In the genomic region with DNA sequence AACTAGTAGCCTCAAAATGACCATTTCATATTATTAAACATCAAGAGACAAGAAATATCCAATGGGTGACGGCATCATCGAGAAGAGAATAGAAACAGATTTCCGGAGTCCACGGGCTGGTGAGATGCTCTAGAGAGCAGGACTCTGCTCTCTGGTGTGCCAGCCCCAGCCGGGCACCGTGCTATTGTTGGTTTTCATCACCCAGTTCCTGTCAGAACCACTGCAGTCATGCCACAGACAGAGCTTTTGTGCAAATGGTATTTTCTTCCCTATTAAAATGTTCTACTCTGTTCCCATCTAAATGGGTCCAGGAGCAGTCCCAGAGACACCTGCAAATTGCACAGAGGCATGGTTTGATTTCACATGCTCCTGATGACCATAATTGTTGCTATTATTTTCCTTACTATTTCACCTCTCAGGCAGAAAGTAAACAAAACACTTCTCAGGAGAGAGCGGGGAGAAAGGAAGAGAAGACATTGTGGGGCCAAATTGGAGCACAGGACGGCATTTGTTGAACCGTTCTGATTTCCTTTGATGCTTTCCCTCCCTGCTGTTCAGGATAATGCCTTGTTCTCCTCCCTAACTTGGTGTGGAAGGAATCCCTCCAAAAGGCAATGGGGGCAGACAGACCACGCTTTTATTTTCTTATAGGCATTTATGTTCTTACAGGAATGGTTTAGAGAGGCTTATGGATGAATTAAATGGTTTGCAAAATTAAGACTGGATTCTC, we compare ENCODE assay signal across 13 cellular contexts. TPM values are rescaled to one million over a fixed set of nuclear protein-coding genes. Genes with fewer than 3 reads are reported as not detected.
DNase-seq lines count a peak whose midpoint lies in the region; ATAC-seq, FAIRE-seq and TF ChIP-seq lines count a peak whose summit lies in the region.
"Had no signal": no experiment of that assay in that cellular context is flagged by ENCODE, and none has a peak within 500 bp of the region (broad histone marks: within the 10 kb centered on the region; RNA-seq: fewer than 3 reads in every experiment).

No MANE protein-coding gene starts in this region.

- CTCF ChIA-PET in H1 (lab: Charles Lee; ENCODE audit: partially characterized antibody): interaction anchor here (1.4 kb wide), 1 partner anchor 24 kb away, joined by 3 read pairs; no protein-coding TSS in a partner anchor
- CTCF ChIA-PET in HepG2 (lab: Yijun Ruan, JAX; ENCODE audit: low intra/inter-chr PET ratio, low total read pairs): no interaction called here

- H3K79me1 ChIP-seq in H1 (ENCODE audit: low read depth, low read length): peaks cover 7% of the 10 kb centered on the region; the same call in 1 of the 2 replicates

- peaks cover 13% of the 10 kb centered on the region for H3K36me3 Mint-ChIP-seq in neural progenitor cell

- in situ Hi-C loops in HepG2 (cut with HindIII; ENCODE audit: extremely low pct_ligation_motif_present, low pct_unique_long_range_greater_than_20kb): no loop called here

- no peak overlapping the region for H2BK12ac ChIP-seq in H1 (ENCODE audit: low read depth, low read length)

- H3K4me3 ChIP-seq in heart left ventricle: no peak overlapping the region
- H3K4me3 ChIP-seq in H1 (ENCODE audit: extremely low read depth in 1 of 4, insufficient read depth in 2 of 4, low read depth in 3 of 4, low read length in 4 of 4): no peak overlapping the region
- no peak overlapping the region for H3K4me3 ChIP-seq in neural progenitor cell
- no peak overlapping the region for H3K4me3 ChIP-seq in upper lobe of right lung
- no peak overlapping the region for H3K4me3 ChIP-seq in HepG2 (replicated peaks in 1 of 3; ENCODE audit: insufficient read depth in 1 of 3, low read depth in 2 of 3, low read length in 3 of 3)
- H3K4me3 ChIP-seq: A549, body of pancreas, pancreas had no signal

- no peak overlapping the region for H3K18ac ChIP-seq in H1 (ENCODE audit: extremely low read depth, low read length)

- no peak for FAIRE-seq in H1 (lab: Jason Lieb, UNC)
- FAIRE-seq in HepG2 (lab: Jason Lieb, UNC): no peak
- FAIRE-seq: A549, GM12892, kidney, pancreas had no signal

- no peak overlapping the region for H3K23ac ChIP-seq in H1 (ENCODE audit: insufficient read length)

- TF ChIP-seq POLR2A in heart left ventricle (IDR thresholded peaks at IDR 0.05): no peak
- no peak for TF ChIP-seq POLR2A in H1 (IDR thresholded peaks at IDR 0.05; ENCODE audit: control extremely low read depth in 1 of 2, low read depth in 2 of 2, low read length in 2 of 2)
- no peak for TF ChIP-seq POLR2A in HepG2 (IDR thresholded peaks at IDR 0.05; ENCODE audit: insufficient read depth in 1 of 2, low read depth in 2 of 2, low read length in 2 of 2)

- H3K9me3 Mint-ChIP-seq in neural progenitor cell: peaks cover 11% of the 10 kb centered on the region

- H3K27ac Mint-ChIP-seq in neural progenitor cell: no peak overlapping the region

- H3K27ac ChIP-seq in heart left ventricle (peak overlapping the region; percentile 3 to 89 (median 76)), H1 (ENCODE audit: low read depth, low read length) (no peak overlapping the region), neural progenitor cell (no peak overlapping the region), upper lobe of right lung (peak overlapping the region; percentile 80), HepG2 (ENCODE audit: extremely low read length, insufficient read depth, low read length) (no peak overlapping the region)
- H3K27ac ChIP-seq: A549 had no signal

- no peak overlapping the region for H4K91ac ChIP-seq in H1 (replicated peaks; ENCODE audit: insufficient read length, low read length)

- H2AFZ ChIP-seq in H1 (ENCODE audit: low read length) (no peak overlapping the region), neural progenitor cell (replicated peaks) (no peak overlapping the region), HepG2 (ENCODE audit: low read length) (no peak overlapping the region)

- H3K4ac ChIP-seq in H1 (replicated peaks; ENCODE audit: insufficient read length, low read depth, low read length): no peak overlapping the region

- no peak overlapping the region for H3K56ac ChIP-seq in H1 (replicated peaks; ENCODE audit: insufficient read length, low read depth, low read length)

- intact Hi-C loops in heart left ventricle (cut with DNase I) (no loop called here), cardiac septum (cut with DNase I) (no loop called here), upper lobe of right lung (cut with DNase I) (no loop called here), HepG2 (cut with micrococcal nuclease; ENCODE audit: unreplicated experiment) (no loop called here)

- peaks cover 3 to 14% of the 10 kb centered on the region in 2 experiments for H4K20me1 ChIP-seq in H1 (replicated peaks in 1 of 2; ENCODE audit: control insufficient read depth in 1 of 2, insufficient read depth in 2 of 2, low read length in 2 of 2)
- H4K20me1 ChIP-seq in neural progenitor cell (ENCODE audit: low read depth): no peaks in the 10 kb centered on the region
- no peaks in the 10 kb centered on the region for H4K20me1 ChIP-seq in HepG2 (ENCODE audit: insufficient read depth, low read length)

- WGBS in heart left ventricle, 4 donors: 66 to 75% (median 66%) methylated on average over 10 of the region's 10 CpGs
- WGBS in H1 (ENCODE audit: extremely low coverage in 1 of 2, insufficient coverage in 1 of 2, insufficient read length in 1 of 2, insufficient replicate concordance in 2 of 2, low coverage in 1 of 2, low lambda C conversion rate in 2 of 2, missing lambda C conversion rate in 1 of 2), 2 experiments: 90% methylated on average over 10 of the region's 10 CpGs; no CpG with 5 or more reads in 1 of the 2 experiments
- 27% methylated on average over 10 of the region's 10 CpGs for WGBS in HepG2 (ENCODE audit: low lambda C conversion rate)

- no peaks in the 10 kb centered on the region for H3K27me3 Mint-ChIP-seq in neural progenitor cell (ENCODE audit: insufficient read depth, low read depth)

- no peak overlapping the region for H2AK5ac ChIP-seq in H1 (ENCODE audit: low read depth, low read length)

- no peak overlapping the region for H2BK20ac ChIP-seq in H1 (ENCODE audit: low read length)

- TF ChIP-seq CTCF in heart left ventricle (IDR thresholded peaks at IDR 0.05) (no peak), H1 (IDR thresholded peaks at IDR 0.05; ENCODE audit: control extremely low read depth in 1 of 3, insufficient read depth in 1 of 3, low read depth in 1 of 3, low read length in 3 of 3) (no peak), neural progenitor cell (IDR thresholded peaks at IDR 0.05) (no peak), upper lobe of right lung (IDR thresholded peaks at IDR 0.05) (no peak), HepG2 (CRISPR knock-in tag; IDR thresholded peaks at IDR 0.05) (no peak)

- no peak for DNase-seq in heart left ventricle
- no peak for DNase-seq in cardiac septum (ENCODE audit: low spot score)
- DNase-seq in H1 (ENCODE audit: low read depth in 1 of 2, low spot score in 2 of 2): no peak
- peak; percentile 71 for DNase-seq in neural progenitor cell (ENCODE audit: low spot score)
- no peak for DNase-seq in upper lobe of right lung
- DNase-seq in HepG2 (ENCODE audit: low spot score): no peak
- DNase-seq in KG1 (lab: John Stamatoyannopoulos, UW): no peak
- no peak for DNase-seq in mesenteric fat pad (ENCODE audit: low spot score)
- DNase-seq: kidney, pancreas had no signal

- TF ChIP-seq RAD21 in H1 (IDR thresholded peaks at IDR 0.05 in 1 of 2, conservative IDR thresholded peaks at IDR 0.05 in 1 of 2; ENCODE audit: low read depth in 2 of 2, low read length in 2 of 2): no peak
- no peak for TF ChIP-seq RAD21 in HepG2 (CRISPR knock-in tag; IDR thresholded peaks at IDR 0.05)

- POLR2A ChIA-PET in H1 (lab: Charles Lee; ENCODE audit: partially characterized antibody): interaction anchor here (1.1 kb wide), 1 partner anchor 9 kb away, joined by 3 read pairs; no protein-coding TSS in a partner anchor
- POLR2A ChIA-PET in HepG2 (lab: Yijun Ruan, JAX): no interaction called here

- BruUV-seq in HepG2 (replicated peaks; lab: Mats Ljungman, UMichigan): no TSS peak

- H3K4me1 ChIP-seq in heart left ventricle (peaks cover 0 to 40% (median 25%) of the 10 kb centered on the region in 12 donors), H1 (replicated peaks in 1 of 4; ENCODE audit: control insufficient read depth in 3 of 4, insufficient read depth in 4 of 4, low read length in 3 of 4) (peaks cover 0 to 4% (median 0%) of the 10 kb centered on the region in 4 experiments; a peak in 5 of 7 replicates), neural progenitor cell (peaks cover 17% of the 10 kb centered on the region), upper lobe of right lung (peaks cover 35% of the 10 kb centered on the region), HepG2 (ENCODE audit: insufficient read depth, low read length) (no peaks in the 10 kb centered on the region)
- H3K4me1 ChIP-seq: A549, body of pancreas had no signal

- H3F3A ChIP-seq in neural progenitor cell (ENCODE audit: low read depth): peaks cover 11% of the 10 kb centered on the region

- H3K9ac ChIP-seq in H1 (replicated peaks in 1 of 4; ENCODE audit: extremely low read depth in 1 of 4, low read depth in 3 of 4, low read length in 3 of 4) (peak overlapping the region in 1 of 4 experiments; percentile 40; a peak in 1 of 7 replicates), neural progenitor cell (no peak overlapping the region), HepG2 (ENCODE audit: insufficient read depth, low read depth, low read length) (no peak overlapping the region)

- no peak overlapping the region for H2BK120ac ChIP-seq in H1 (replicated peaks; ENCODE audit: low read depth, low read length)

- no peak overlapping the region for H2BK5ac ChIP-seq in H1 (ENCODE audit: low read depth, low read length)

- no peak overlapping the region for H4K8ac ChIP-seq in H1 (ENCODE audit: extremely low read depth, insufficient read depth, low read length)

- peaks cover 36% of the 10 kb centered on the region for H3K4me1 Mint-ChIP-seq in neural progenitor cell

- H3K27me3 ChIP-seq in heart left ventricle: no peaks in the 10 kb centered on the region
- no peaks in the 10 kb centered on the region; a peak in 1 of 7 replicates for H3K27me3 ChIP-seq in H1 (replicated peaks in 1 of 4; ENCODE audit: control insufficient read depth in 3 of 4, extremely low read depth in 1 of 4, insufficient read depth in 3 of 4, low read length in 3 of 4)
- H3K27me3 ChIP-seq in neural progenitor cell: no peaks in the 10 kb centered on the region
- H3K27me3 ChIP-seq in upper lobe of right lung: no peaks in the 10 kb centered on the region
- H3K27me3 ChIP-seq in HepG2 (ENCODE audit: control insufficient read depth in 1 of 2, insufficient read depth in 2 of 2, low read length in 2 of 2): peaks cover 4 to 32% of the 10 kb centered on the region in 2 experiments
- H3K27me3 ChIP-seq: body of pancreas, pancreas had no signal

- H3K79me2 ChIP-seq in H1 (ENCODE audit: control insufficient read depth in 1 of 2, insufficient read depth in 2 of 2, low read length in 2 of 2) (peaks cover 0 to 25% of the 10 kb centered on the region in 2 experiments), neural progenitor cell (ENCODE audit: low read depth) (peaks cover 13% of the 10 kb centered on the region), HepG2 (ENCODE audit: insufficient read depth, low read length) (no peaks in the 10 kb centered on the region)

- TF ChIP-seq EP300 in H1 (IDR thresholded peaks at IDR 0.05; ENCODE audit: borderline replicate concordance in 1 of 2, low read depth in 2 of 2, low read length in 2 of 2) (no peak), HepG2 (IDR thresholded peaks at IDR 0.05; ENCODE audit: low read depth in 2 of 2, low read length in 2 of 2) (no peak), HepG2 (CRISPR knock-in tag; IDR thresholded peaks at IDR 0.05; ENCODE audit: borderline replicate concordance) (no peak)

- H3K4me3 Mint-ChIP-seq in neural progenitor cell: no peak overlapping the region

- H3K36me3 ChIP-seq in heart left ventricle (no peaks in the 10 kb centered on the region), H1 (ENCODE audit: control insufficient read depth in 2 of 4, insufficient read depth in 4 of 4, low read length in 3 of 4) (no peaks in the 10 kb centered on the region), neural progenitor cell (no peaks in the 10 kb centered on the region), upper lobe of right lung (no peaks in the 10 kb centered on the region), HepG2 (replicated peaks in 1 of 2; ENCODE audit: control insufficient read depth in 1 of 2, insufficient read depth in 2 of 2, low read length in 2 of 2) (no peaks in the 10 kb centered on the region)
- H3K36me3 ChIP-seq: pancreas had no signal

- H3K23me2 ChIP-seq in H1 (ENCODE audit: low read depth, low read length): no peaks in the 10 kb centered on the region

- H3K9me3 ChIP-seq in heart left ventricle (no peaks in the 10 kb centered on the region), H1 (ENCODE audit: insufficient read depth in 2 of 2, low read depth in 1 of 2, low read length in 1 of 2) (no peaks in the 10 kb centered on the region), neural progenitor cell (ENCODE audit: low read depth) (no peaks in the 10 kb centered on the region), upper lobe of right lung (no peaks in the 10 kb centered on the region), HepG2 (ENCODE audit: low read length) (no peaks in the 10 kb centered on the region)
- H3K9me3 ChIP-seq: A549, body of pancreas, pancreas had no signal

- H2BK15ac ChIP-seq in H1 (ENCODE audit: low read length): no peak overlapping the region

- no peak for ATAC-seq in heart left ventricle
- peak; percentile 54 for ATAC-seq in upper lobe of right lung
- ATAC-seq in HepG2: no peak
- ATAC-seq: A549 had no signal

- no peak overlapping the region for H3K14ac ChIP-seq in H1 (ENCODE audit: insufficient read length)

- H3K4me2 ChIP-seq in H1 (ENCODE audit: insufficient read depth in 1 of 2, low read depth in 2 of 2, low read length in 2 of 2) (no peak overlapping the region), neural progenitor cell (peak overlapping the region; percentile 53), HepG2 (ENCODE audit: low read depth, low read length) (no peak overlapping the region)
- H3K4me2 ChIP-seq: A549 had no signal

- H4K5ac ChIP-seq in H1 (ENCODE audit: insufficient read length, low read depth, low read length): no peak overlapping the region

RNA-seq across cellular contexts. Expression of a gene that starts 11.4 kb away (rescaled TPM):
- 1 to 10 TPM in 3 of 9 donors, under 1 TPM in 6; 0.27 to 2.0 (median 0.69) TPM for total RNA-seq in heart left ventricle
- under 1 TPM; 0.35 to 0.88 TPM for polyA plus RNA-seq in heart left ventricle
- total RNA-seq in cardiac septum: 1.4 TPM
- 0.34 and 0.97 TPM in 2 replicates for total RNA-seq in H1 (2021; fragmentation: NEBNext Ultra II Directional; extraction: Animal tissue kit (Norgen Biotek cat#: 25700))
- 0.23 TPM in 1 of 2 replicates, not detected in the other for polyA plus RNA-seq in H1 (2011; rRNA removed)
- 0.12 TPM for polyA plus RNA-seq in H1 (2011; cell fraction: cytosol; rRNA removed)
- polyA plus RNA-seq in H1 (2011; cell fraction: nucleus; rRNA removed): 0.30 TPM
- polyA plus RNA-seq in H1 (2012, experiment 1 of 2): 0.51 to 0.72 TPM (median 0.62 TPM) in 4 replicates
- 0.14 TPM for polyA plus RNA-seq in H1 (2012, experiment 2 of 2)
- polyA plus RNA-seq in H1 (2013, experiment 1 of 2): 0.16 TPM
- 0.18 TPM for polyA plus RNA-seq in H1 (2013, experiment 2 of 2)
- 2.4 and 2.5 TPM in 2 replicates for polyA minus RNA-seq in H1 (2011; rRNA and poly(A)+ RNA removed)
- polyA minus RNA-seq in H1 (2011; cell fraction: cytosol; rRNA and poly(A)+ RNA removed): not detected
- 7.8 TPM for polyA minus RNA-seq in H1 (2011; cell fraction: nucleus; rRNA and poly(A)+ RNA removed)
- 0.19 and 0.56 TPM in 2 replicates for total RNA-seq in neural progenitor cell (ENCODE audit: low replicate concordance)
- 8.0 TPM for total RNA-seq in upper lobe of right lung
- 0.09 TPM in 1 of 2 replicates, not detected in the other for total RNA-seq in HepG2 (2016; rRNA removed; fragmentation: Illumina TruSeq; extraction: Trizol)
- not detected in 2 replicates for total RNA-seq in HepG2 (2016; cell fraction: cytosol; rRNA removed; fragmentation: Illumina TruSeq; extraction: Trizol; ENCODE audit: low read depth)
- total RNA-seq in HepG2 (2016; cell fraction: insoluble cytoplasmic fraction; rRNA removed; fragmentation: Illumina TruSeq; extraction: Trizol): 0.09 and 0.15 TPM in 2 replicates
- not detected in 2 replicates for total RNA-seq in HepG2 (2016; cell fraction: membrane; rRNA removed; fragmentation: Illumina TruSeq; extraction: Trizol)
- total RNA-seq in HepG2 (2016; cell fraction: nucleus; rRNA removed; fragmentation: Illumina TruSeq; extraction: Trizol): not detected in 2 replicates
- 0.14 and 0.29 TPM in 2 replicates for polyA plus RNA-seq in HepG2 (2011; rRNA removed)
- 0.03 and 0.18 TPM in 2 replicates for polyA plus RNA-seq in HepG2 (2011; cell fraction: cytosol; rRNA removed)
- 0.09 TPM in 1 of 2 replicates, not detected in the other for polyA plus RNA-seq in HepG2 (2011; cell fraction: nucleus; rRNA removed)
- 0.19 and 0.84 TPM in 2 replicates for polyA plus RNA-seq in HepG2 (2012)
- polyA plus RNA-seq in HepG2 (2016; cell fraction: cytosol; fragmentation: Illumina TruSeq; extraction: Trizol; ENCODE audit: low read depth): not detected in 2 replicates
- polyA plus RNA-seq in HepG2 (2016; cell fraction: insoluble cytoplasmic fraction; fragmentation: Illumina TruSeq; extraction: Trizol; ENCODE audit: low read depth): 0.15 and 0.32 TPM in 2 replicates
- not detected in 2 replicates for polyA plus RNA-seq in HepG2 (2016; cell fraction: membrane; fragmentation: Illumina TruSeq; extraction: Trizol; ENCODE audit: low read depth)
- polyA plus RNA-seq in HepG2 (2016; cell fraction: nucleus; fragmentation: Illumina TruSeq; extraction: Trizol; ENCODE audit: insufficient read depth, low read depth): not detected in 2 replicates
- polyA minus RNA-seq in HepG2 (2011; rRNA and poly(A)+ RNA removed; ENCODE audit: low replicate concordance): 0.16 and 0.40 TPM in 2 replicates
- polyA minus RNA-seq in HepG2 (2011; cell fraction: cytosol; rRNA and poly(A)+ RNA removed): 0.26 TPM in 1 of 2 replicates, not detected in the other
- 1.0 and 1.2 TPM in 2 replicates for polyA minus RNA-seq in HepG2 (2011; cell fraction: nucleus; rRNA and poly(A)+ RNA removed)
- total RNA-seq in mesenteric fat pad: 3.2 TPM

RNA-seq across cellular contexts. Expression of a gene that starts 29.2 kb away (rescaled TPM):
- total RNA-seq in heart left ventricle (100 to 1,000 TPM in 2 of 9 donors, 10 to 100 TPM in 7; 66.5 to 171 (median 91.6) TPM), cardiac septum (103 TPM), neural progenitor cell (ENCODE audit: low replicate concordance) (8.2 and 14.3 TPM in 2 replicates), upper lobe of right lung (136 TPM), HepG2 (2016; rRNA removed; fragmentation: Illumina TruSeq; extraction: Trizol) (0.03 and 0.22 TPM in 2 replicates), mesenteric fat pad (45.2 TPM)
- polyA plus RNA-seq in heart left ventricle (100 to 1,000 TPM in 1 of 2 donors, 10 to 100 TPM in 1; 23.0 to 157 TPM), H1 (2011; rRNA removed) (8.8 and 13.8 TPM in 2 replicates), HepG2 (2011; rRNA removed) (0.38 and 0.47 TPM in 2 replicates)
- 24.4 and 25.7 TPM in 2 replicates for total RNA-seq in H1 (2021; fragmentation: NEBNext Ultra II Directional; extraction: Animal tissue kit (Norgen Biotek cat#: 25700))
- 12.1 TPM for polyA plus RNA-seq in H1 (2011; cell fraction: cytosol; rRNA removed)
- polyA plus RNA-seq in H1 (2011; cell fraction: nucleus; rRNA removed): 22.2 TPM
- polyA plus RNA-seq in H1 (2012, experiment 1 of 2): 12.7 to 16.1 TPM (median 13.3 TPM) in 4 replicates
- polyA plus RNA-seq in H1 (2012, experiment 2 of 2): 7.8 TPM
- 9.1 TPM for polyA plus RNA-seq in H1 (2013, experiment 1 of 2)
- 8.6 TPM for polyA plus RNA-seq in H1 (2013, experiment 2 of 2)
- polyA minus RNA-seq in H1 (2011; rRNA and poly(A)+ RNA removed): 22.4 and 29.4 TPM in 2 replicates
- 9.8 TPM for polyA minus RNA-seq in H1 (2011; cell fraction: cytosol; rRNA and poly(A)+ RNA removed)
- 37.0 TPM for polyA minus RNA-seq in H1 (2011; cell fraction: nucleus; rRNA and poly(A)+ RNA removed)
- not detected in 2 replicates for total RNA-seq in HepG2 (2016; cell fraction: cytosol; rRNA removed; fragmentation: Illumina TruSeq; extraction: Trizol; ENCODE audit: low read depth)
- total RNA-seq in HepG2 (2016; cell fraction: insoluble cytoplasmic fraction; rRNA removed; fragmentation: Illumina TruSeq; extraction: Trizol): 0.13 and 0.28 TPM in 2 replicates
- total RNA-seq in HepG2 (2016; cell fraction: membrane; rRNA removed; fragmentation: Illumina TruSeq; extraction: Trizol): 0.21 TPM in 1 of 2 replicates, not detected in the other
- total RNA-seq in HepG2 (2016; cell fraction: nucleus; rRNA removed; fragmentation: Illumina TruSeq; extraction: Trizol): 0.25 and 1.5 TPM in 2 replicates
- polyA plus RNA-seq in HepG2 (2011; cell fraction: cytosol; rRNA removed): 0.15 and 0.16 TPM in 2 replicates
- 1.7 and 2.2 TPM in 2 replicates for polyA plus RNA-seq in HepG2 (2011; cell fraction: nucleus; rRNA removed)
- 0.43 and 0.91 TPM in 2 replicates for polyA plus RNA-seq in HepG2 (2012)
- 0.02 and 0.09 TPM in 2 replicates for polyA plus RNA-seq in HepG2 (2016; cell fraction: cytosol; fragmentation: Illumina TruSeq; extraction: Trizol; ENCODE audit: low read depth)
- polyA plus RNA-seq in HepG2 (2016; cell fraction: insoluble cytoplasmic fraction; fragmentation: Illumina TruSeq; extraction: Trizol; ENCODE audit: low read depth): 0.05 TPM in 1 of 2 replicates, not detected in the other
- 0.13 and 0.49 TPM in 2 replicates for polyA plus RNA-seq in HepG2 (2016; cell fraction: membrane; fragmentation: Illumina TruSeq; extraction: Trizol; ENCODE audit: low read depth)
- polyA plus RNA-seq in HepG2 (2016; cell fraction: nucleus; fragmentation: Illumina TruSeq; extraction: Trizol; ENCODE audit: insufficient read depth, low read depth): 0.79 and 1.1 TPM in 2 replicates
- 0.80 TPM in 1 of 2 replicates, not detected in the other for polyA minus RNA-seq in HepG2 (2011; rRNA and poly(A)+ RNA removed; ENCODE audit: low replicate concordance)
- polyA minus RNA-seq in HepG2 (2011; cell fraction: cytosol; rRNA and poly(A)+ RNA removed): not detected in 2 replicates
- polyA minus RNA-seq in HepG2 (2011; cell fraction: nucleus; rRNA and poly(A)+ RNA removed): 3.1 and 5.0 TPM in 2 replicates

Comparison
In these comparisons a context has a peak if more than half of its experiments do, and no peak if none do; other contexts are left out.
1. H3K27ac ChIP-seq: peak in heart left ventricle (12 of 12) and upper lobe of right lung (single experiment); none in H1 (single experiment), neural progenitor cell (single experiment) and HepG2 (single experiment).